Comparison of ENCODE assay signal across 19 cellular contexts in the genomic region with DNA sequence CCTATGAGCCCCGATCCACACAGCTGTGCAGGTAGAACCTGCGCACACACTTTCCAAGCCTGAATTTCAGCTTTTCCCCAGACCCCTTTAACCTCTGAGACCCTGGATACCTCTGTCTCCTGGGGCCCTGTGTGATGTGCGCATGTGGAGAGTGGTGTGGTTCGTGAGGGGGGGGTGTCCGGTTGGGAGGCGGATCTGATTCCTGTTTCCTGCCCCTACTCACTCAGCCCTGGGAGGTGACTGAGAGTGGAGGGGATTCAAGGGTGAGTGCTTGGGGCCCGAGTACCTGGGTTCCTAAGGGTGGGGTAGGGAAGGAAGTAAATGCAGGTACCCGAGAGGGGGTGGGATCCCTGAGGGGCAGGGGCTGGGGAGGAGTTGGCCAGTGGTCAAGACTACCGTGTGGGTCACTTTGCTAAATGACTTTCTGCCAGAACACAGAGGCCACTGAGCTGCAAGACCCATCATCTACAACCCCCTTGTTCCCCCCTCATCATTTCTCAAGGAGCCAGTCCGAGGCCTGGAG. TPM values are rescaled to one million over a fixed set of nuclear protein-coding genes. Genes with fewer than 3 reads are reported as not detected.
DNase-seq lines count a peak whose midpoint lies in the region; ATAC-seq and TF ChIP-seq lines count a peak whose summit lies in the region.
"Had no signal": no experiment of that assay in that cellular context is flagged by ENCODE, and none has a peak within 500 bp of the region (broad histone marks: within the 10 kb centered on the region; RNA-seq: fewer than 3 reads in every experiment).

No MANE protein-coding gene starts in this region.

- intact Hi-C loops in body of pancreas (cut with DNase I), result no loop called here
- intact Hi-C loops in Right ventricle myocardium superior (cut with DNase I), result no loop called here

- TF ChIP-seq POLR2A in body of pancreas (IDR thresholded peaks at IDR 0.05), result no peak

- H3K9me3 Mint-ChIP-seq in glutamatergic neuron (ENCODE audit: unreplicated experiment), result no peaks in the 10 kb centered on the region
- H3K9me3 Mint-ChIP-seq in stimulated activated naive CD8-positive, alpha-beta T cell treated with anti-CD3 and anti-CD28 coated beads, Interleukin-15, amount 100 ng/mL, for 72 hours, result no peaks in the 10 kb centered on the region
- H3K9me3 Mint-ChIP-seq: CD8-positive, alpha-beta memory T cell had no signal

- no peak overlapping the region for H3K23ac ChIP-seq in mesendoderm (ENCODE audit: low read length)

- DNase-seq in body of pancreas (no peak), Right ventricle myocardium superior (no peak), mesendoderm (no peak), glutamatergic neuron (no peak), SW480 (ENCODE audit: low spot score) (no peak), NCI-H1694 treated with DMSO at 0.1 percent for 48 hours (lab: John Stamatoyannopoulos, UW) (no peak)
- no peak for DNase-seq in stimulated activated naive CD8-positive, alpha-beta T cell treated with anti-CD3 and anti-CD28 coated beads, Interleukin-15, amount 100 ng/mL, for 72 hours
- DNase-seq: activated CD4-positive, CD25-positive, alpha-beta regulatory T cell treated with anti-CD3 and anti-CD28 coated beads, Interleukin-2, amount 50 U/mL, for 72 hours; amniotic stem cell; CD8-positive, alpha-beta memory T cell; DMS79; IMR-90; NCI-H2029 treated with DMSO at 0.1 percent for 48 hours; NCI-H524 had no signal

- no peak overlapping the region for H2BK120ac ChIP-seq in mesendoderm (ENCODE audit: low read depth, low read length)

- H3K4me1 ChIP-seq in body of pancreas (peaks cover 7% of the 10 kb centered on the region), mesendoderm (ENCODE audit: control insufficient read depth, low read depth, low read length) (peaks cover 9% of the 10 kb centered on the region), subcutaneous abdominal adipose tissue (ENCODE audit: control insufficient read depth in 5 of 5, insufficient read depth in 5 of 5, low read length in 5 of 5) (peaks cover 0 to 42% (median 10%) of the 10 kb centered on the region in 5 donors)
- H3K4me1 ChIP-seq: pancreas, SJSA1 had no signal

- no peak overlapping the region for H3K18ac ChIP-seq in mesendoderm (ENCODE audit: low read length)

- H3K79me2 ChIP-seq in mesendoderm (ENCODE audit: control insufficient read depth, insufficient read depth, low read length), result no peaks in the 10 kb centered on the region

- no peak overlapping the region for H2BK5ac ChIP-seq in mesendoderm (ENCODE audit: low read length)

- H3K27me3 ChIP-seq in body of pancreas (peaks cover 0 to 17% of the 10 kb centered on the region in 2 donors), mesendoderm (ENCODE audit: insufficient read depth, low read length, poor library complexity) (no peaks in the 10 kb centered on the region), subcutaneous abdominal adipose tissue (ENCODE audit: control insufficient read depth in 5 of 5, insufficient read depth in 4 of 5, low read length in 5 of 5) (peaks cover 23 to 44% (median 31%) of the 10 kb centered on the region in 5 donors)
- H3K27me3 ChIP-seq: pancreas had no signal

- peak overlapping the region; percentile 56 for H3K56ac ChIP-seq in mesendoderm (ENCODE audit: low read length)

- no peak overlapping the region for H2AK5ac ChIP-seq in mesendoderm (ENCODE audit: low read length)

- no peak overlapping the region for H3K27ac Mint-ChIP-seq in glutamatergic neuron (ENCODE audit: unreplicated experiment)
- H3K27ac Mint-ChIP-seq in stimulated activated naive CD8-positive, alpha-beta T cell treated with anti-CD3 and anti-CD28 coated beads, Interleukin-15, amount 100 ng/mL, for 72 hours, result no peak overlapping the region

- H2BK15ac ChIP-seq in mesendoderm (replicated peaks; ENCODE audit: low read depth), result no peak overlapping the region

- peaks cover 6% of the 10 kb centered on the region for H3K27me3 Mint-ChIP-seq in glutamatergic neuron (ENCODE audit: unreplicated experiment)
- H3K27me3 Mint-ChIP-seq in stimulated activated naive CD8-positive, alpha-beta T cell treated with anti-CD3 and anti-CD28 coated beads, Interleukin-15, amount 100 ng/mL, for 72 hours, result peaks cover 43% of the 10 kb centered on the region

- H3K4me3 Mint-ChIP-seq in glutamatergic neuron (ENCODE audit: unreplicated experiment), result no peak overlapping the region
- no peak overlapping the region for H3K4me3 Mint-ChIP-seq in stimulated activated naive CD8-positive, alpha-beta T cell treated with anti-CD3 and anti-CD28 coated beads, Interleukin-15, amount 100 ng/mL, for 72 hours
- H3K4me3 Mint-ChIP-seq: CD8-positive, alpha-beta memory T cell had no signal

- H3K27ac ChIP-seq in body of pancreas (peak overlapping the region in 2 of 4 donors; percentile 27 to 50), mesendoderm (ENCODE audit: low read depth, low read length) (peak overlapping the region; percentile 34), subcutaneous abdominal adipose tissue (ENCODE audit: low read depth, low read length) (peak overlapping the region; percentile 60)
- H3K27ac ChIP-seq: pancreas, SJSA1 had no signal

- H3K36me3 Mint-ChIP-seq in glutamatergic neuron (ENCODE audit: unreplicated experiment), result no peaks in the 10 kb centered on the region
- H3K36me3 Mint-ChIP-seq: CD8-positive, alpha-beta memory T cell had no signal

- H3K4me3 ChIP-seq in body of pancreas, result no peak overlapping the region
- H3K4me3 ChIP-seq in mesendoderm (ENCODE audit: low read length), result no peak overlapping the region
- H3K4me3 ChIP-seq in subcutaneous abdominal adipose tissue (ENCODE audit: low read depth in 1 of 5, low read length in 5 of 5), result peak overlapping the region; percentile 41 to 77 (median 70)
- H3K4me3 ChIP-seq: SJSA1 had no signal

- no peak overlapping the region for H3K4ac ChIP-seq in mesendoderm (ENCODE audit: low read depth, low read length)

- peak; percentile 39 for ATAC-seq in body of pancreas
- ATAC-seq in Right ventricle myocardium superior (ENCODE audit: poor library complexity), result peak; percentile 61
- no peak for ATAC-seq in stimulated activated naive CD8-positive, alpha-beta T cell treated with anti-CD3 and anti-CD28 coated beads, Interleukin-15, amount 100 ng/mL, for 72 hours

- H3K79me1 ChIP-seq in mesendoderm (ENCODE audit: low read length), result no peaks in the 10 kb centered on the region

- no peak overlapping the region for H4K8ac ChIP-seq in mesendoderm (ENCODE audit: low read depth, low read length)

- no peaks in the 10 kb centered on the region for H3K9me3 ChIP-seq in body of pancreas
- H3K9me3 ChIP-seq in subcutaneous abdominal adipose tissue (ENCODE audit: control insufficient read depth in 5 of 5, low read length in 5 of 5), result no peaks in the 10 kb centered on the region
- H3K9me3 ChIP-seq: pancreas, SJSA1 had no signal

- TF ChIP-seq CTCF in body of pancreas (IDR thresholded peaks at IDR 0.05) (no peak), glutamatergic neuron (IDR thresholded peaks at IDR 0.05; ENCODE audit: partially characterized antibody, unreplicated experiment) (no peak)

- peaks cover 4% of the 10 kb centered on the region for H3K4me1 Mint-ChIP-seq in glutamatergic neuron (ENCODE audit: low read depth, unreplicated experiment)
- H3K4me1 Mint-ChIP-seq in stimulated activated naive CD8-positive, alpha-beta T cell treated with anti-CD3 and anti-CD28 coated beads, Interleukin-15, amount 100 ng/mL, for 72 hours, result no peaks in the 10 kb centered on the region
- H3K4me1 Mint-ChIP-seq: CD8-positive, alpha-beta memory T cell had no signal

- WGBS in body of pancreas, 2 donors, result 35 to 42% methylated on average over 10 of the region's 10 CpGs
- no CpG with 5 or more reads among the region's 10 CpGs for whole genome bisulfite sequencing in mesendoderm (ENCODE audit: extremely low coverage, insufficient coverage, low lambda C conversion rate)

- no peaks in the 10 kb centered on the region for H3K36me3 ChIP-seq in body of pancreas (replicated peaks in 1 of 2; ENCODE audit: insufficient read depth in 1 of 2, low read depth in 2 of 2)
- H3K36me3 ChIP-seq in mesendoderm (ENCODE audit: control insufficient read depth, insufficient read depth, low read length), result no peaks in the 10 kb centered on the region
- peaks cover 0 to 14% (median 6%) of the 10 kb centered on the region in 5 donors for H3K36me3 ChIP-seq in subcutaneous abdominal adipose tissue (ENCODE audit: control insufficient read depth in 5 of 5, insufficient read depth in 5 of 5, low read length in 5 of 5)
- H3K36me3 ChIP-seq: pancreas, SJSA1 had no signal

- no peak overlapping the region for H3K4me2 ChIP-seq in mesendoderm (ENCODE audit: low read length)

- H4K5ac ChIP-seq in mesendoderm (ENCODE audit: low read length), result no peak overlapping the region

- H3K9ac ChIP-seq in mesendoderm (ENCODE audit: low read length), result no peak overlapping the region
- H3K9ac ChIP-seq in subcutaneous abdominal adipose tissue (ENCODE audit: low read length in 5 of 5), result peak overlapping the region in 4 of 5 donors; percentile 26 to 88 (median 41)

RNA-seq across cellular contexts. Expression of a gene that starts 0.6 kb away (rescaled TPM):
- total RNA-seq in body of pancreas (1 to 10 TPM; 2.3 to 6.3 TPM), Right ventricle myocardium superior (17.2 TPM), glutamatergic neuron (ENCODE audit: unreplicated experiment) (0.66 TPM)
- polyA plus RNA-seq in mesendoderm (2013, experiment 1 of 2), result 1.6 TPM
- 1.3 TPM for polyA plus RNA-seq in mesendoderm (2013, experiment 2 of 2)
- total RNA-seq: CD8-positive, alpha-beta memory T cell; IMR-90; SJSA1 had no signal
- polyA plus RNA-seq: AG04450; CD8-positive, alpha-beta memory T cell; IMR-90 had no signal

RNA-seq across cellular contexts. Expression of a gene that starts 15.5 kb away (rescaled TPM):
- total RNA-seq in body of pancreas (1 to 10 TPM; 1.0 to 7.6 TPM), Right ventricle myocardium superior (1.00 TPM), glutamatergic neuron (ENCODE audit: unreplicated experiment) (4.0 TPM)
- polyA plus RNA-seq in mesendoderm (2013, experiment 1 of 2), result 1.6 TPM
- 2.0 TPM for polyA plus RNA-seq in mesendoderm (2013, experiment 2 of 2)

RNA-seq across cellular contexts. Expression of a gene that starts 22.2 kb away (rescaled TPM):
- total RNA-seq in body of pancreas (10 to 100 TPM in 1 of 2 donors, 1 to 10 TPM in 1; 4.7 to 13.5 TPM), Right ventricle myocardium superior (23.2 TPM), glutamatergic neuron (ENCODE audit: unreplicated experiment) (29.5 TPM)
- polyA plus RNA-seq in mesendoderm (2013, experiment 1 of 2), result 47.3 TPM
- 46.1 TPM for polyA plus RNA-seq in mesendoderm (2013, experiment 2 of 2)

RNA-seq across cellular contexts. Expression of a gene that starts 29.0 kb away (rescaled TPM):
- total RNA-seq in body of pancreas, result not detected
- total RNA-seq in Right ventricle myocardium superior, result not detected
- not detected for polyA plus RNA-seq in mesendoderm (2013, experiment 1 of 2)
- polyA plus RNA-seq in mesendoderm (2013, experiment 2 of 2), result not detected
- not detected for total RNA-seq in glutamatergic neuron (ENCODE audit: unreplicated experiment)
- total RNA-seq: CD8-positive, alpha-beta memory T cell; cerebellum; IMR-90; pancreas; SJSA1 had no signal
- polyA plus RNA-seq: AG04450; CD8-positive, alpha-beta memory T cell; IMR-90; pancreas had no signal

Comparison
In these comparisons a context has a peak if more than half of its experiments do, and no peak if none do; other contexts are left out.
1. H3K4me3 ChIP-seq: peak in subcutaneous abdominal adipose tissue (5 of 5); none in body of pancreas (0 of 2) and mesendoderm (single experiment).